In the genomic region with DNA sequence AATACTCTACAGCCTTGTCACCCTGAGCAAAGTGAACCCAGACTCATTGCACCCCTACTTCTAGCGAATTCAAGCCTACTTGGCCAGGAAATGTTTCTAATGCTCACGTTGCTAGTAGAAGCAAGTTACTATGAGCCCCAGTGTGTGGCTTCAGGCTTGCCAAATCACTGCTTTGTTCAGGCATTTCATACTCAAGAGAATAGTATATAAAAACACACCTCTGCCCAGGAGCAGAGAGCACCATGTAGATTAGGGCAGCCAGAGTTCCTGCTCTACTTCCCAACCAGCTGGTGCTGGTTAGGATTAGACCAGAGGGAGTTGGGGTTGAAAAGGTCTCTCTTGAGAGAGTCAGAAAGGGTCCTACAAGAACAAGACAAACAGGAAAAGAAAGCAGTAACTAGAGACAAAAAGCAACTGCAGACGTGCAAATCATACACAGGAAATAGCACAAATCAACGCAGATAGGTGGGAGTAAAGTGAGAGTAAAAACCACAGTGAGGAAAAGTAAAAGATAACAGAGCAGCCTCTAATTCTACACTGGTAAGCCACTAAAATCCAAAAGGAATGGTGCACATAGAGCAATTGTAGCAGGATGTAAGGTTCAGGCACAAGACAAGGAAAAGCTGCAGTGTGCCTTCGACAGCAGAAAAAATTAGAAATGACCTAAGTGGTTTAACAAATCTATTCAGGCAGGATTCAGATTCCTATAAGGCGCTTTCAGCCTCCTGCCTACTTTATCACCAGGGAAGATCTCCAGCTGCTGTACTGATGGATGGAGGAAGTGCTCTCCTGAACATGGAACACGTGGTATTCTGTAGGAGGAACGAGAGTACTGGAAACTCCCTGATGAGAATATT, we compare ENCODE assay signal across 8 cellular contexts. TPM values are rescaled to one million over a fixed set of nuclear protein-coding genes. Genes with fewer than 3 reads are reported as not detected.
DNase-seq lines count a peak whose midpoint lies in the region; ATAC-seq and TF ChIP-seq lines count a peak whose summit lies in the region.

No MANE protein-coding gene starts in this region.

- H3K4me3 Mint-ChIP-seq in activated CD4-positive, alpha-beta T cell treated with anti-CD3 and anti-CD28 coated beads, Interleukin-2, amount 10 ng/mL, durations not matched to agents 24 days and 14 days: peak overlapping the region; percentile 69
- peak overlapping the region; percentile 49 for H3K4me3 Mint-ChIP-seq in T-helper 2 cell treated with Interferon-gamma antibody and Interleukin-4, amounts not matched to agents 5 μg/mL and 100 μg/mL, for 36 hours
- peak overlapping the region; percentile 5 to 21 (median 9) for H3K4me3 Mint-ChIP-seq in nephron

- H3K36me3 Mint-ChIP-seq in activated CD4-positive, alpha-beta T cell treated with anti-CD3 and anti-CD28 coated beads, Interleukin-2, amount 10 ng/mL, durations not matched to agents 24 days and 14 days (ENCODE audit: low read depth): peaks cover 20% of the 10 kb centered on the region
- H3K36me3 Mint-ChIP-seq in T-helper 2 cell treated with Interferon-gamma antibody and Interleukin-4, amounts not matched to agents 5 μg/mL and 100 μg/mL, for 36 hours (ENCODE audit: low read depth): peaks cover 23% of the 10 kb centered on the region
- H3K36me3 Mint-ChIP-seq in nephron (ENCODE audit: low read depth): no peaks in the 10 kb centered on the region

- intact Hi-C loops in activated CD4-positive, alpha-beta T cell treated with anti-CD3 and anti-CD28 coated beads, Interleukin-2, amount 10 ng/mL, durations not matched to agents 24 days and 14 days (cut with micrococcal nuclease): loop anchor here (1.0 to 2.0 kb wide), 4 partner anchors 12 to 50 kb away; a partner anchor contains a TSS
- intact Hi-C loops in gastrocnemius medialis (cut with DNase I; ENCODE audit: low total_unique reads): no loop called here

- H3K27me3 Mint-ChIP-seq in activated CD4-positive, alpha-beta T cell treated with anti-CD3 and anti-CD28 coated beads, Interleukin-2, amount 10 ng/mL, durations not matched to agents 24 days and 14 days: no peaks in the 10 kb centered on the region
- no peaks in the 10 kb centered on the region for H3K27me3 Mint-ChIP-seq in T-helper 2 cell treated with Interferon-gamma antibody and Interleukin-4, amounts not matched to agents 5 μg/mL and 100 μg/mL, for 36 hours (ENCODE audit: low read depth)
- H3K27me3 Mint-ChIP-seq in nephron (ENCODE audit: low read depth): no peaks in the 10 kb centered on the region

- peaks cover 28% of the 10 kb centered on the region for H3K9me3 Mint-ChIP-seq in activated CD4-positive, alpha-beta T cell treated with anti-CD3 and anti-CD28 coated beads, Interleukin-2, amount 10 ng/mL, durations not matched to agents 24 days and 14 days
- H3K9me3 Mint-ChIP-seq in T-helper 2 cell treated with Interferon-gamma antibody and Interleukin-4, amounts not matched to agents 5 μg/mL and 100 μg/mL, for 36 hours: peaks cover 21% of the 10 kb centered on the region
- no peaks in the 10 kb centered on the region for H3K9me3 Mint-ChIP-seq in nephron

- no peak overlapping the region for H3K4me3 ChIP-seq in gastrocnemius medialis

- H3K27ac ChIP-seq in gastrocnemius medialis: no peak overlapping the region

- in situ Hi-C loops in GM13976 (cut with MboI; ENCODE audit: low sequenced_read_pairs, unreplicated experiment) (no loop called here), gastrocnemius medialis (cut with MboI; ENCODE audit: low sequenced_read_pairs in 4 of 4) (no loop called here)

- H3K9me3 ChIP-seq in gastrocnemius medialis: no peaks in the 10 kb centered on the region

- peak overlapping the region; percentile 83 for H3K27ac Mint-ChIP-seq in activated CD4-positive, alpha-beta T cell treated with anti-CD3 and anti-CD28 coated beads, Interleukin-2, amount 10 ng/mL, durations not matched to agents 24 days and 14 days
- peak overlapping the region; percentile 92 for H3K27ac Mint-ChIP-seq in T-helper 2 cell treated with Interferon-gamma antibody and Interleukin-4, amounts not matched to agents 5 μg/mL and 100 μg/mL, for 36 hours
- peak overlapping the region; percentile 91 to 95 (median 92) for H3K27ac Mint-ChIP-seq in nephron

- DNase-seq in activated CD4-positive, alpha-beta T cell treated with anti-CD3 and anti-CD28 coated beads, Interleukin-2, amount 10 ng/mL, durations not matched to agents 24 days and 14 days: peak; percentile 76
- DNase-seq in activated CD4-positive, alpha-beta T cell treated with anti-CD3 and anti-CD28 coated beads, Interleukin-2, amount 50 U/mL, for 1 hour: no peak
- peak; percentile 33 for DNase-seq in T-helper 2 cell treated with Interferon-gamma antibody and Interleukin-4, amounts not matched to agents 5 μg/mL and 100 μg/mL, for 36 hours (ENCODE audit: low spot score)
- DNase-seq in NCI-H2196 treated with DMSO at 0.1 percent for 48 hours (lab: John Stamatoyannopoulos, UW; ENCODE audit: unreplicated experiment): no peak
- no peak for DNase-seq in GM13976 (ENCODE audit: low spot score)
- no peak for DNase-seq in gastrocnemius medialis

- H3K4me1 ChIP-seq in gastrocnemius medialis: no peaks in the 10 kb centered on the region

- H3K4me1 Mint-ChIP-seq in activated CD4-positive, alpha-beta T cell treated with anti-CD3 and anti-CD28 coated beads, Interleukin-2, amount 10 ng/mL, durations not matched to agents 24 days and 14 days: peaks cover 54% of the 10 kb centered on the region
- peaks cover 55% of the 10 kb centered on the region for H3K4me1 Mint-ChIP-seq in T-helper 2 cell treated with Interferon-gamma antibody and Interleukin-4, amounts not matched to agents 5 μg/mL and 100 μg/mL, for 36 hours (ENCODE audit: low read depth)
- peaks cover 55% of the 10 kb centered on the region for H3K4me1 Mint-ChIP-seq in nephron

- no peaks in the 10 kb centered on the region for H3K27me3 ChIP-seq in gastrocnemius medialis

- ATAC-seq in HG02870 (IDR thresholded peaks at IDR 0.05; ENCODE audit: unreplicated experiment) (peak; percentile 49), gastrocnemius medialis (no peak)

- no peaks in the 10 kb centered on the region for H3K36me3 ChIP-seq in gastrocnemius medialis

- TF ChIP-seq POLR2A in gastrocnemius medialis (IDR thresholded peaks at IDR 0.05): no peak

- TF ChIP-seq CTCF in nephron (IDR thresholded peaks at IDR 0.05; ENCODE audit: unreplicated experiment in 3 of 3) (no peak), GM13976 (IDR thresholded peaks at IDR 0.05; ENCODE audit: borderline replicate concordance, control extremely low read depth, extremely low read depth, insufficient read depth, missing control alignments) (no peak), gastrocnemius medialis (IDR thresholded peaks at IDR 0.05 in 4 of 5, conservative IDR thresholded peaks at IDR 0.05 in 1 of 5) (no peak)

RNA-seq across cellular contexts. Expression of a gene that starts 49.6 kb away (rescaled TPM):
- total RNA-seq in activated CD4-positive, alpha-beta T cell treated with anti-CD3 and anti-CD28 coated beads, Interleukin-2, amount 10 ng/mL, durations not matched to agents 24 days and 14 days: 238 and 244 TPM in 2 replicates
- 10 to 100 TPM in 3 of 4 donors, 1 to 10 TPM in 1; 7.5 to 14.2 (median 11.8) TPM for total RNA-seq in gastrocnemius medialis

Comparison
In these comparisons a context has a peak if more than half of its experiments do, and no peak if none do; other contexts are left out.
1. DNase-seq: peak in activated CD4-positive, alpha-beta T cell treated with anti-CD3 and anti-CD28 coated beads, Interleukin-2, amount 10 ng/mL, durations not matched to agents 24 days and 14 days (single experiment) and T-helper 2 cell treated with Interferon-gamma antibody and Interleukin-4, amounts not matched to agents 5 μg/mL and 100 μg/mL, for 36 hours (single experiment); none in activated CD4-positive, alpha-beta T cell treated with anti-CD3 and anti-CD28 coated beads, Interleukin-2, amount 50 U/mL, for 1 hour (single experiment), NCI-H2196 treated with DMSO at 0.1 percent for 48 hours (single experiment), GM13976 (single experiment) and gastrocnemius medialis (0 of 2).
2. H3K4me3 Mint-ChIP-seq: peak in every context shown above with its lines; median percentile 69 in activated CD4-positive, alpha-beta T cell treated with anti-CD3 and anti-CD28 coated beads, Interleukin-2, amount 10 ng/mL, durations not matched to agents 24 days and 14 days; 49 in T-helper 2 cell treated with Interferon-gamma antibody and Interleukin-4, amounts not matched to agents 5 μg/mL and 100 μg/mL, for 36 hours; 9 in nephron.
3. RNA of a gene that starts 49.6 kb away (total RNA-seq): 238 to 244 TPM in activated CD4-positive, alpha-beta T cell treated with anti-CD3 and anti-CD28 coated beads, Interleukin-2, amount 10 ng/mL, durations not matched to agents 24 days and 14 days; 7.5 to 14.2 TPM in gastrocnemius medialis; every median in the first group is over 10 times any median in the second.
4. Peak in every context shown above with its lines, with median percentiles within 50 percentile points of each other: H3K27ac Mint-ChIP-seq.